In genomic region chr5:113293613-113294340, GRCh38 we compare ENCODE assay signal across 8 cellular contexts.
DNase-seq lines count a peak whose midpoint lies in the region; ATAC-seq and TF ChIP-seq lines count a peak whose summit lies in the region.

No MANE protein-coding gene starts in this region.

- no peaks in the 10 kb centered on the region for H3F3A ChIP-seq in Loucy (ENCODE audit: low read depth)

- H3K9ac ChIP-seq in Loucy (ENCODE audit: low read depth, low read length, poor library complexity, severe bottlenecking) = peak overlapping the region; percentile 85

- H3K36me3 ChIP-seq in Loucy (ENCODE audit: insufficient read depth, low read length) (no peaks in the 10 kb centered on the region), breast epithelium (no peaks in the 10 kb centered on the region), testis (ENCODE audit: low read depth, missing control alignments) (no peaks in the 10 kb centered on the region)

- no peak for TF ChIP-seq CTCF in Loucy (conservative IDR thresholded peaks at IDR 0.05; ENCODE audit: low read length)
- TF ChIP-seq CTCF in breast epithelium (IDR thresholded peaks at IDR 0.05) = no peak
- TF ChIP-seq CTCF in testis (IDR thresholded peaks at IDR 0.05) = no peak

- intact Hi-C loops in breast epithelium (cut with DNase I; ENCODE audit: low total_unique reads) (no loop called here), testis (cut with DNase I; ENCODE audit: low total_unique reads) (no loop called here)

- peak overlapping the region; percentile 89 for H3K4me3 ChIP-seq in Loucy (ENCODE audit: low read length, poor library complexity, severe bottlenecking)
- peak overlapping the region; percentile 64 to 91 (median 86) for H3K4me3 ChIP-seq in breast epithelium
- H3K4me3 ChIP-seq in testis = peak overlapping the region; percentile 63 to 66

- peak overlapping the region; percentile 88 for H2AFZ ChIP-seq in Loucy (ENCODE audit: low read length)

- peak; percentile 26 for DNase-seq in EL
- DNase-seq in breast epithelium (ENCODE audit: low spot score in 2 of 2) = no peak
- peak; percentile 72 for DNase-seq in left kidney (ENCODE audit: low read depth, low spot score)
- no peak for DNase-seq in testis
- no peak for DNase-seq in LoVo (ENCODE audit: low spot score)
- no peak for DNase-seq in NCI-H2107 treated with DMSO at 0.1 percent for 48 hours (lab: John Stamatoyannopoulos, UW; ENCODE audit: unreplicated experiment)

- H3K9me2 ChIP-seq in Loucy (replicated peaks; ENCODE audit: low read depth, low read length) = no peaks in the 10 kb centered on the region

- H3K27me3 ChIP-seq in Loucy (ENCODE audit: insufficient read depth, low read length, poor library complexity, severe bottlenecking) (no peaks in the 10 kb centered on the region), breast epithelium (no peaks in the 10 kb centered on the region), testis (no peaks in the 10 kb centered on the region)

- ATAC-seq in GM21529 (IDR thresholded peaks at IDR 0.05; ENCODE audit: unreplicated experiment) = peak; percentile 9

- H3K9me3 ChIP-seq in Loucy (ENCODE audit: insufficient read depth, low read depth, low read length) (no peaks in the 10 kb centered on the region), breast epithelium (no peaks in the 10 kb centered on the region), testis (no peaks in the 10 kb centered on the region)

- H3K4me1 ChIP-seq in Loucy (ENCODE audit: insufficient read depth, low read length, poor library complexity, severe bottlenecking) = peaks cover 24% of the 10 kb centered on the region
- H3K4me1 ChIP-seq in breast epithelium = peaks cover 0 to 5% of the 10 kb centered on the region in 2 donors
- peaks cover 6% of the 10 kb centered on the region for H3K4me1 ChIP-seq in testis

- peak overlapping the region; percentile 92 for H3K4me2 ChIP-seq in Loucy (ENCODE audit: low read depth, low read length, poor library complexity, severe bottlenecking)

- 0% methylated on average over 26 of the region's 26 CpGs for WGBS in testis, 2 donors

- peaks cover 15% of the 10 kb centered on the region for H3K79me2 ChIP-seq in Loucy (ENCODE audit: insufficient read depth, low read length)

- H3K27ac ChIP-seq in breast epithelium = peak overlapping the region; percentile 88 to 94
- H3K27ac ChIP-seq in testis = peak overlapping the region; percentile 74 to 78

- no peaks in the 10 kb centered on the region for H4K20me1 ChIP-seq in Loucy (ENCODE audit: insufficient read depth, low read length, poor library complexity, severe bottlenecking)

- TF ChIP-seq POLR2A in breast epithelium (IDR thresholded peaks at IDR 0.05) (no peak), testis (IDR thresholded peaks at IDR 0.05) (no peak)

Comparison
In these comparisons a context has a peak if more than half of its experiments do, and no peak if none do; other contexts are left out.
1. DNase-seq: peak in EL (single experiment) and left kidney (single experiment); none in breast epithelium (0 of 2), testis (single experiment), LoVo (single experiment) and NCI-H2107 treated with DMSO at 0.1 percent for 48 hours (single experiment).
2. Peak in every context shown above with its lines, with median percentiles within 50 percentile points of each other: H3K4me3 ChIP-seq.